In the genomic region with DNA sequence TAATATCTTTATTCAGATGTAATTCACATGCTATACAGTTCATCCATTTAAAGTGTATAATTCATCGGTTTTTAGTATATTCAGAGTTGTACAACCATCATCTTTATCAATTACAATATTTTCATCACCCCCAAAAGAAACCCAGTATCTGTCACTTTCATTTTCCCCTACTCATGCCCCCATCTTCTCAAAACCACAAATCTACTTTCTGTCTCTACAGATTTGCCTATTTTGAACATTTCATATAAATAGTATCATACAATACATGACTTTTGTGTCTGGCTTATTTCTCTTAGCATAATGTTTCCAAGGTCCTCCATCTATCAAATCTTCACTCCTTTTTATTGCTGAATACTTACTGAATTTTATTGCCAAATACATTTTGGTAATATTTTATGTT, we compare ENCODE assay signal across 19 cellular contexts.
"Had no signal": no experiment of that assay in that cellular context is flagged by ENCODE, and none has a peak within 500 bp of the region (broad histone marks: within the 10 kb centered on the region; RNA-seq: fewer than 3 reads in every experiment).

No MANE protein-coding gene starts in this region.

- H3K36me3 Mint-ChIP-seq: activated naive CD4-positive, alpha-beta T cell treated with anti-CD3 and anti-CD28 coated beads, Interleukin-2, amount 50 U/mL, for 72 hours; natural killer cell had no signal

- H3K4me3 Mint-ChIP-seq: activated T-cell treated with anti-CD3 and anti-CD28 coated beads, Interleukin-2, amount 50 U/mL, for 72 hours; natural killer cell; stimulated activated naive CD8-positive, alpha-beta T cell treated with anti-CD3 and anti-CD28 coated beads, Interleukin-15, Interleukin-2, amounts not matched to agents 100 ng/mL and 50 ng/mL, for 24 hours had no signal

- H3K9me3 Mint-ChIP-seq: activated naive CD4-positive, alpha-beta T cell treated with anti-CD3 and anti-CD28 coated beads, Interleukin-2, amount 50 U/mL, for 72 hours; activated T-cell treated with anti-CD3 and anti-CD28 coated beads, Interleukin-2, amount 50 U/mL, for 72 hours; natural killer cell; stimulated activated naive CD8-positive, alpha-beta T cell treated with anti-CD3 and anti-CD28 coated beads, Interleukin-15, Interleukin-2, amounts not matched to agents 100 ng/mL and 50 ng/mL, for 24 hours had no signal

- H3K27ac Mint-ChIP-seq: activated naive CD4-positive, alpha-beta T cell treated with anti-CD3 and anti-CD28 coated beads, Interleukin-2, amount 50 U/mL, for 72 hours; activated T-cell treated with anti-CD3 and anti-CD28 coated beads, Interleukin-2, amount 50 U/mL, for 72 hours; natural killer cell; stimulated activated naive CD8-positive, alpha-beta T cell treated with anti-CD3 and anti-CD28 coated beads, Interleukin-15, Interleukin-2, amounts not matched to agents 100 ng/mL and 50 ng/mL, for 24 hours had no signal

- H3K4me3 ChIP-seq: adrenal gland, breast epithelium, lung, ovary, psoas muscle, tibial nerve had no signal

- H3K27ac ChIP-seq: adrenal gland, breast epithelium, ovary, psoas muscle, tibial nerve had no signal

- DNase-seq: activated CD4-positive, alpha-beta T cell treated with anti-CD3 and anti-CD28 coated beads, Interleukin-2, amount 50 U/mL, for 1 hour; activated CD4-positive, CD25-positive, alpha-beta regulatory T cell treated with anti-CD3 and anti-CD28 coated beads, Interleukin-2, amount 50 U/mL, for 72 hours; activated CD8-positive, alpha-beta memory T cell treated with anti-CD3 and anti-CD28 coated beads, Interleukin-2, amount 50 U/mL, for 4 hours; activated gamma-delta T cell; activated T-cell treated with anti-CD3 and anti-CD28 coated beads, Interleukin-2, amount 50 U/mL, for 72 hours; adrenal gland; cerebellar nuclear complex; cortex of kidney; hypothalamus; natural killer cell; ovary; psoas muscle; right cardiac atrium had no signal

- H3K4me1 Mint-ChIP-seq: natural killer cell had no signal

- ATAC-seq: activated naive CD4-positive, alpha-beta T cell treated with anti-CD3 and anti-CD28 coated beads, Interleukin-2, amount 50 U/mL, for 72 hours; activated T-cell treated with anti-CD3 and anti-CD28 coated beads, Interleukin-2, amount 50 U/mL, for 72 hours; left lobe of liver; natural killer cell; psoas muscle; right cardiac atrium had no signal

- H3K4me1 ChIP-seq: adrenal gland, breast epithelium, psoas muscle, tibial nerve had no signal

- H3K36me3 ChIP-seq: adrenal gland, breast epithelium, ovary, tibial nerve had no signal

- H3K9me3 ChIP-seq: adrenal gland, breast epithelium, ovary, tibial nerve had no signal

- H3K27me3 ChIP-seq: adrenal gland, breast epithelium, ovary, tibial nerve had no signal
